8 cellular contexts compared by ENCODE assay signal in the genomic region with DNA sequence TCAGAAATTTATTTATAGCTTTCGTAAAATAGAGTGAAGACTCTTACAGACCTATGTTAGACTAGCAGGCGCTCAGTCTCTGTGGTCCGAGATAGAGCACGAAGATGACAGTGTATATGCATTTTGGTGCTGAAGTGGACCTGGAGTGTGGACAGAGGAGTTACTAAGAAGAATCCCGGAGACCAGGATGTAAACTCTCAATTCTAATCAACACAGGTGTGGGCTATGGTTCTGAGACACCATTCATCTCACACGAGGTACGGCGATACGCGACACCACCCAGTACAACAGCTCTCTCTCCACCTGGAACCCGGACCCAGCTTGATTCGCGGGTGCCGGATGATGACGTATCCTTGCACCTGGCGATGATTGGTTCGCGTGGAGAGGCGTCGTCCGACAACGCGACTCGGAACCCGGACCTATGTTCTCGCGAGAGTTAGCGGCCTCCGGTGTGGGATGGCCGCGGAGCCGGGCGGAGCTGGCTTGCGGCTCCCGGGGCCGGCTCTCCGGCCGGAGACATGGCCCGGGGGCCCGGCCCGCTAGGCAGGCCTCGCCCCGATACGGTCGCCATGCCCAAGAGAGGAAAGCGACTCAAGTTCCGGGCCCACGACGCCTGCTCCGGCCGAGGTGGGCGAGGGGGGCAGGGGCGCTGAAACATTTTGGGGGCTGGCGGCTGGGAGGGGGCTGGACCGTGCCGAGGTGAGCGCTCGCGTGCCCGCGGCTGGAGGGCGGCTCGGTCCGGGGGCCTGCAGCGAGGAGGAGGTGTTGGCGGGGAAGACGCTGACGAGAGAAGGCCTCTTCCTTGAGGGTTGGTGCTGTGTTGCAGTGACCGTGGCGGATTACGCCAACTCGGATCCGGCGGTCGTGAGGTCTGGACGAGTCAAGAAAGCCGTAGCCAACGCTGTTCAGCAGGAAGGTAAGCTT. TPM values are rescaled to one million over a fixed set of nuclear protein-coding genes. Genes with fewer than 3 reads are reported as not detected.
DNase-seq lines count a peak whose midpoint lies in the region; ATAC-seq and TF ChIP-seq lines count a peak whose summit lies in the region.

TMEM183A (plus strand) TSS at position 427 of the 924 bp plus-strand sequence; CDS start at position 519, 92 bp downstream.

- peak within 1 kb of the TSS; percentile 49 for H3K4ac ChIP-seq in trophoblast cell (ENCODE audit: low read depth, low read length)

- H4K91ac ChIP-seq in trophoblast cell (ENCODE audit: low read depth, low read length) = peak within 1 kb of the TSS; percentile 81

- peaks cover 34 to 41% (median 36%) of the 10 kb centered on the region in 3 donors for H3K4me1 Mint-ChIP-seq in T-cell

- H4K12ac ChIP-seq in trophoblast cell (ENCODE audit: low read depth, low read length) = peak within 1 kb of the TSS; percentile 92

- H3K27me3 ChIP-seq in trophoblast cell (ENCODE audit: insufficient read depth, low read length) = no peaks in the 10 kb centered on the region
- no peaks in the 10 kb centered on the region for H3K27me3 ChIP-seq in transverse colon

- CTCF ChIA-PET in T-cell (lab: Charles Lee) = interaction anchor here in 1 of 2 donors (0.6 to 2.5 kb wide), 9 partner anchors 10 to 1448 kb away, joined by 3 to 9 read pairs (median 6); partner anchors contain the start of genes KLHL12 and PPFIA4

- TF ChIP-seq EP300 in transverse colon (IDR thresholded peaks at IDR 0.05; ENCODE audit: low read depth) = no peak

- intact Hi-C loops in cardiac septum (cut with DNase I) = loop anchor here (5.0 kb wide), 2 partner anchors 40 to 255 kb away; partner anchors contain the start of gene CYB5R1
- intact Hi-C loops in transverse colon (cut with DNase I; ENCODE audit: low total_unique reads) = no loop called here

- peaks cover 7% of the 10 kb centered on the region for H3K79me1 ChIP-seq in trophoblast cell (ENCODE audit: low read length)

- no peak within 1 kb of the TSS for H2BK12ac ChIP-seq in trophoblast cell (ENCODE audit: low read length)

- peak; percentile 61 for DNase-seq in NCI-H1436 treated with DMSO at 0.1 percent for 48 hours (lab: John Stamatoyannopoulos, UW)
- DNase-seq in T-cell = peak; percentile 83 to 96 (median 92)
- peak; percentile 98 for DNase-seq in cardiac septum (ENCODE audit: low spot score)
- DNase-seq in trophoblast cell = peak; percentile 97 to 99
- DNase-seq in transverse colon = peak; percentile 97

- ATAC-seq in HG02798 (IDR thresholded peaks at IDR 0.05; ENCODE audit: poor library complexity, unreplicated experiment) = peak; percentile 96
- ATAC-seq in T-cell (replicated peaks in 1 of 4) = peak; percentile 94 to 97 (median 95)

- no peak within 1 kb of the TSS for H3K23ac ChIP-seq in trophoblast cell (ENCODE audit: low read length)

- H3K4me2 ChIP-seq in trophoblast cell (ENCODE audit: low read length) = peak within 1 kb of the TSS; percentile 80

- H3K36me3 ChIP-seq in trophoblast cell (ENCODE audit: control insufficient read depth in 1 of 2, insufficient read depth in 2 of 2, low read length in 2 of 2) (peaks cover 9 to 11% of the 10 kb centered on the region in 2 experiments), transverse colon (peaks cover 0 to 27% (median 9%) of the 10 kb centered on the region in 4 donors)

- H2AFZ ChIP-seq in trophoblast cell (ENCODE audit: insufficient read depth, low read length, poor library complexity) = peak within 1 kb of the TSS; percentile 84

- peaks cover 18% of the 10 kb centered on the region for H3K36me3 Mint-ChIP-seq in T-cell

- in situ Hi-C loops in transverse colon (cut with MboI; ENCODE audit: low pct_ligation_motif_present in 1 of 4, low pct_unique_long_range_greater_than_20kb in 1 of 4, low sequenced_read_pairs in 3 of 4) = no loop called here

- H2BK5ac ChIP-seq in trophoblast cell (ENCODE audit: low read depth, low read length, poor library complexity) = peak within 1 kb of the TSS; percentile 52

- peak within 1 kb of the TSS; percentile 57 for H2AK5ac ChIP-seq in trophoblast cell (ENCODE audit: low read length)

- peak within 1 kb of the TSS; percentile 68 for H2BK120ac ChIP-seq in trophoblast cell (ENCODE audit: insufficient read depth, low read length, poor library complexity)

- WGBS in adipose tissue, 3 donors = 0 to 1% (median 0%) methylated on average over 64 to 78 of the region's 78 CpGs
- whole genome bisulfite sequencing in trophoblast cell (ENCODE audit: extremely low coverage, insufficient coverage, insufficient read length) = no CpG with 5 or more reads among the region's 78 CpGs
- WGBS in transverse colon (ENCODE audit: low coverage in 1 of 2), 2 donors = 0% methylated on average over 11 to 43 of the region's 78 CpGs

- no peaks in the 10 kb centered on the region for H3K9me3 Mint-ChIP-seq in T-cell

- peak within 1 kb of the TSS; percentile 86 for H3K27ac ChIP-seq in adipose tissue (ENCODE audit: low read depth, low read length)
- peak within 1 kb of the TSS; percentile 63 for H3K27ac ChIP-seq in trophoblast cell (ENCODE audit: low read depth, low read length)
- H3K27ac ChIP-seq in transverse colon = peak within 1 kb of the TSS; percentile 94 to 99 (median 96)

- peak within 1 kb of the TSS; percentile 95 for H4K8ac ChIP-seq in trophoblast cell (ENCODE audit: low read depth, low read length)

- POLR2A ChIA-PET in T-cell (lab: Charles Lee) = interaction anchor here (0.5 to 1.3 kb wide), 9 partner anchors 14 to 647 kb away, joined by 3 to 10 read pairs (median 4); partner anchors contain the start of gene KLHL12 (in 1 of the 2)

- H3K4me3 ChIP-seq in GM12875 (ENCODE audit: low read depth, low read length) (peak within 1 kb of the TSS; percentile 92), trophoblast cell (ENCODE audit: low read depth, low read length) (peak within 1 kb of the TSS; percentile 84), transverse colon (peak within 1 kb of the TSS; percentile 84 to 96 (median 89))

- peaks cover 4% of the 10 kb centered on the region for H3K79me2 ChIP-seq in trophoblast cell (ENCODE audit: control insufficient read depth, insufficient read depth, low read length, poor library complexity)

- H3K9ac ChIP-seq in trophoblast cell (ENCODE audit: low read length) = peak within 1 kb of the TSS; percentile 85

- peak within 1 kb of the TSS; percentile 84 for H3K14ac ChIP-seq in trophoblast cell (ENCODE audit: low read length)

- H3K27me3 Mint-ChIP-seq in T-cell = no peaks in the 10 kb centered on the region

- H3K4me1 ChIP-seq in trophoblast cell (ENCODE audit: control insufficient read depth in 1 of 2, insufficient read depth in 2 of 2, low read length in 2 of 2) (no peaks in the 10 kb centered on the region), transverse colon (peaks cover 17 to 34% (median 21%) of the 10 kb centered on the region in 4 donors)

- H3K4me3 Mint-ChIP-seq in T-cell = peak within 1 kb of the TSS; percentile 89 to 97 (median 95)

- TF ChIP-seq POLR2A in transverse colon (IDR thresholded peaks at IDR 0.05) = peak; percentile 94

- TF ChIP-seq CTCF in GM12875 (IDR thresholded peaks at IDR 0.05; ENCODE audit: borderline replicate concordance, insufficient read depth, low read depth, low read length) (no peak), transverse colon (IDR thresholded peaks at IDR 0.05) (peak in 1 of 5 experiments; percentile 11)

- peak within 1 kb of the TSS; percentile 91 to 94 for H3K27ac Mint-ChIP-seq in T-cell

- H3K9me3 ChIP-seq in trophoblast cell (ENCODE audit: insufficient read depth, low read depth, low read length) (no peaks in the 10 kb centered on the region), transverse colon (no peaks in the 10 kb centered on the region)

- H3K18ac ChIP-seq in trophoblast cell (ENCODE audit: low read length) = peak within 1 kb of the TSS; percentile 8

RNA-seq across cellular contexts. Expression of gene TMEM183A, which starts in this region (rescaled TPM):
- 100 to 1,000 TPM in 2 of 5 donors, 10 to 100 TPM in 3; 67.5 to 124 (median 68.4) TPM for total RNA-seq in T-cell
- 10 to 100 TPM; 35.1 to 40.9 (median 40.8) TPM for polyA plus RNA-seq in adipose tissue
- 27.7 TPM for total RNA-seq in cardiac septum
- 46.3 and 46.7 TPM in 2 replicates for polyA plus RNA-seq in trophoblast cell (2013)
- 100 to 1,000 TPM; 104 to 253 (median 111) TPM for total RNA-seq in transverse colon

Comparison
In these comparisons a context has a peak if more than half of its experiments do, and no peak if none do; other contexts are left out.
1. Peak in every context shown above with its lines: DNase-seq, ATAC-seq, H3K4me3 ChIP-seq and H3K27ac ChIP-seq.